ENCODE assay signal across 8 cellular contexts in the genomic region with DNA sequence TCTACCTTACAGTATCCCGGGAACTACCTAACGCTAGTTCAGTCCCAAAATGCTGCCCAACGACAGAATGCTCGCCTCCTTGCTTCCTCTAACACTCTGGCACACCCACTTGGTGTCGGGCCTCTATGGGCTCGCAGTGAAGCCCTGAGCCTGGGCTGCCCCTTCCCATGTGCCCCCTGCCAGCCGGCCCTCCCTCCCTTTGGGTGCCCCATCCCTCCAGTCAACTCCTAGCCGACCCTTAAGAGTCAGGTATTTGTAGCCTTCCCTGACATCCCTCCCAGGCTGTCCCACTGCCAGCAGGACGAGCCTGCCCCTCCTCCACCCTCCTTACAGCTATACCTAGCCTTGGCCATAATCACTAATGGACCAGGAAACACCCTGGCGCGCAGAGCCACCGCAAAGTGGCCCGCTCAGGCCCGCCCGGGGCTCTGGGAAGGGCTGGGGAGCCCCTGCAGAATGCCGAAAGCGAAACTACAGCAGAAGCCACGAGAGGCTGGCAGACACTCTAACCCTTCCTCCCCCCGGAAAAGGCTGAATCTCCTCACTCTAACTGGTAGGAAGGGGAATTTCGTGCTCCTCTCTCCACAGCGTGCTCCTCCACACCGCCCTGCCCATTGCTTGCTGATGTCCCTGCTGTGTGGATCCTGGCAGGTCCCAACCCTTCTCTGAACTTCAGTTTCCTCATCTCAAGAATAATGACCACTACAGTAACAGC. TPM values are rescaled to one million over a fixed set of nuclear protein-coding genes. Genes with fewer than 3 reads are reported as not detected.
DNase-seq lines count a peak whose midpoint lies in the region; ATAC-seq and TF ChIP-seq lines count a peak whose summit lies in the region.

No MANE protein-coding gene starts in this region.

- no peak for TF ChIP-seq CTCF in epithelial cell of esophagus (IDR thresholded peaks at IDR 0.05; ENCODE audit: insufficient read depth, low read depth, low read length, missing control alignments)
- TF ChIP-seq CTCF in nephron progenitor cell (IDR thresholded peaks at IDR 0.05) = no peak
- no peak for TF ChIP-seq CTCF in upper lobe of right lung (IDR thresholded peaks at IDR 0.05)

- CTCF ChIA-PET in activated CD8-positive, alpha-beta memory T cell treated with anti-CD3 and anti-CD28 coated beads, Interleukin-2, amount 10 ng/mL, durations not matched to agents 7 days and 5 days (lab: Charles Lee) = interaction anchor here (1.4 kb wide), 1 partner anchor 27 kb away, joined by 6 read pairs; no protein-coding TSS in a partner anchor

- H3K9ac ChIP-seq in HUES64 (ENCODE audit: low read depth, low read length) = no peak overlapping the region

- H3K27ac Mint-ChIP-seq in activated CD8-positive, alpha-beta memory T cell treated with anti-CD3 and anti-CD28 coated beads, Interleukin-2, amount 10 ng/mL, durations not matched to agents 7 days and 5 days = peak overlapping the region; percentile 97
- no peak overlapping the region for H3K27ac Mint-ChIP-seq in nephron progenitor cell

- H3K9me3 ChIP-seq in HUES64 (ENCODE audit: insufficient read depth, low read depth, low read length) (no peaks in the 10 kb centered on the region), upper lobe of right lung (no peaks in the 10 kb centered on the region)

- H3K27me3 ChIP-seq in HUES64 (ENCODE audit: insufficient read depth, low read length) (peaks cover 14% of the 10 kb centered on the region), upper lobe of right lung (no peaks in the 10 kb centered on the region)

- intact Hi-C loops in upper lobe of right lung (cut with DNase I) = no loop called here

- WGBS in HUES64 = 19% methylated on average over 21 of the region's 22 CpGs

- peaks cover 29% of the 10 kb centered on the region for H3K4me1 Mint-ChIP-seq in activated CD8-positive, alpha-beta memory T cell treated with anti-CD3 and anti-CD28 coated beads, Interleukin-2, amount 10 ng/mL, durations not matched to agents 7 days and 5 days
- H3K4me1 Mint-ChIP-seq in nephron progenitor cell = peaks cover 32% of the 10 kb centered on the region

- no peak overlapping the region for H3K27ac ChIP-seq in HUES64 (ENCODE audit: low read depth, low read length)
- H3K27ac ChIP-seq in upper lobe of right lung = peak overlapping the region; percentile 92

- peak overlapping the region; percentile 99 for H3K4me3 Mint-ChIP-seq in activated CD8-positive, alpha-beta memory T cell treated with anti-CD3 and anti-CD28 coated beads, Interleukin-2, amount 10 ng/mL, durations not matched to agents 7 days and 5 days
- H3K4me3 Mint-ChIP-seq in nephron progenitor cell = peak overlapping the region; percentile 73

- H3K36me3 ChIP-seq in HUES64 (ENCODE audit: insufficient read depth, low read length) (no peaks in the 10 kb centered on the region), upper lobe of right lung (no peaks in the 10 kb centered on the region)

- peaks cover 3% of the 10 kb centered on the region for H3K36me3 Mint-ChIP-seq in activated CD8-positive, alpha-beta memory T cell treated with anti-CD3 and anti-CD28 coated beads, Interleukin-2, amount 10 ng/mL, durations not matched to agents 7 days and 5 days
- H3K36me3 Mint-ChIP-seq in nephron progenitor cell (ENCODE audit: low read depth) = no peaks in the 10 kb centered on the region

- peaks cover 4% of the 10 kb centered on the region; the same call in 1 of the 2 replicates for H3K4me1 ChIP-seq in HUES64 (ENCODE audit: insufficient read depth, low read length)
- H3K4me1 ChIP-seq in upper lobe of right lung = peaks cover 45% of the 10 kb centered on the region

- H3K9me3 Mint-ChIP-seq in activated CD8-positive, alpha-beta memory T cell treated with anti-CD3 and anti-CD28 coated beads, Interleukin-2, amount 10 ng/mL, durations not matched to agents 7 days and 5 days (ENCODE audit: low read depth) = no peaks in the 10 kb centered on the region
- H3K9me3 Mint-ChIP-seq in nephron progenitor cell = no peaks in the 10 kb centered on the region

- no peaks in the 10 kb centered on the region for H3K27me3 Mint-ChIP-seq in activated CD8-positive, alpha-beta memory T cell treated with anti-CD3 and anti-CD28 coated beads, Interleukin-2, amount 10 ng/mL, durations not matched to agents 7 days and 5 days
- H3K27me3 Mint-ChIP-seq in nephron progenitor cell (ENCODE audit: low read depth, poor library complexity) = peaks cover 18% of the 10 kb centered on the region

- peak overlapping the region; percentile 98 for H3K4me3 ChIP-seq in HUES64 (ENCODE audit: low read length)
- H3K4me3 ChIP-seq in epithelial cell of esophagus (ENCODE audit: low read length) = peak overlapping the region; percentile 81
- peak overlapping the region; percentile 91 for H3K4me3 ChIP-seq in upper lobe of right lung

- peak; percentile 62 for ATAC-seq in activated CD8-positive, alpha-beta memory T cell treated with anti-CD3 and anti-CD28 coated beads, Interleukin-2, amount 10 ng/mL, durations not matched to agents 7 days and 5 days
- peak; percentile 35 for ATAC-seq in upper lobe of right lung

- peak; percentile 80 for DNase-seq in activated CD8-positive, alpha-beta memory T cell treated with anti-CD3 and anti-CD28 coated beads for 24 hours
- DNase-seq in activated CD8-positive, alpha-beta memory T cell treated with anti-CD3 and anti-CD28 coated beads, Interleukin-2, amount 50 U/mL, for 48 hours = no peak
- DNase-seq in activated CD8-positive, alpha-beta memory T cell treated with anti-CD3 and anti-CD28 coated beads, Interleukin-2, amount 10 ng/mL, durations not matched to agents 7 days and 5 days = peak; percentile 81
- DNase-seq in epithelial cell of esophagus (ENCODE audit: low read depth) (no peak), nephron progenitor cell (no peak), upper lobe of right lung (no peak), NCI-H524 (lab: John Stamatoyannopoulos, UW) (no peak)

RNA-seq across cellular contexts. Expression of a gene that starts 8.2 kb away (rescaled TPM):
- polyA plus RNA-seq in HUES64 (2013, experiment 1 of 2) = 2.9 TPM
- 3.7 TPM for polyA plus RNA-seq in HUES64 (2013, experiment 2 of 2)
- 10 to 100 TPM; 12.7 to 13.5 TPM for total RNA-seq in activated CD8-positive, alpha-beta memory T cell treated with anti-CD3 and anti-CD28 coated beads, Interleukin-2, amount 10 ng/mL, durations not matched to agents 7 days and 5 days
- 62.7 TPM for total RNA-seq in upper lobe of right lung

RNA-seq across cellular contexts. Expression of a gene that starts 47.2 kb away (rescaled TPM):
- polyA plus RNA-seq in HUES64 (2013, experiment 1 of 2) = 0.35 TPM
- polyA plus RNA-seq in HUES64 (2013, experiment 2 of 2) = not detected
- 100 to 1,000 TPM in 1 of 2 experiments, 10 to 100 TPM in 1; 67.0 to 137 TPM for total RNA-seq in activated CD8-positive, alpha-beta memory T cell treated with anti-CD3 and anti-CD28 coated beads, Interleukin-2, amount 10 ng/mL, durations not matched to agents 7 days and 5 days
- 0.84 TPM for total RNA-seq in upper lobe of right lung

Comparison
In these comparisons a context has a peak if more than half of its experiments do, and no peak if none do; other contexts are left out.
1. DNase-seq: peak in activated CD8-positive, alpha-beta memory T cell treated with anti-CD3 and anti-CD28 coated beads for 24 hours (single experiment) and activated CD8-positive, alpha-beta memory T cell treated with anti-CD3 and anti-CD28 coated beads, Interleukin-2, amount 10 ng/mL, durations not matched to agents 7 days and 5 days (single experiment); none in activated CD8-positive, alpha-beta memory T cell treated with anti-CD3 and anti-CD28 coated beads, Interleukin-2, amount 50 U/mL, for 48 hours (single experiment), epithelial cell of esophagus (single experiment), nephron progenitor cell (single experiment), upper lobe of right lung (single experiment) and NCI-H524 (0 of 2).
2. RNA of a gene that starts 47.2 kb away (total RNA-seq): 67.0 to 137 TPM in activated CD8-positive, alpha-beta memory T cell treated with anti-CD3 and anti-CD28 coated beads, Interleukin-2, amount 10 ng/mL, durations not matched to agents 7 days and 5 days; 0.84 TPM in upper lobe of right lung (single experiment); every median in the first group is over 10 times any median in the second.
3. Peak in every context shown above with its lines, with median percentiles within 50 percentile points of each other: H3K4me3 ChIP-seq.